In the genomic region with DNA sequence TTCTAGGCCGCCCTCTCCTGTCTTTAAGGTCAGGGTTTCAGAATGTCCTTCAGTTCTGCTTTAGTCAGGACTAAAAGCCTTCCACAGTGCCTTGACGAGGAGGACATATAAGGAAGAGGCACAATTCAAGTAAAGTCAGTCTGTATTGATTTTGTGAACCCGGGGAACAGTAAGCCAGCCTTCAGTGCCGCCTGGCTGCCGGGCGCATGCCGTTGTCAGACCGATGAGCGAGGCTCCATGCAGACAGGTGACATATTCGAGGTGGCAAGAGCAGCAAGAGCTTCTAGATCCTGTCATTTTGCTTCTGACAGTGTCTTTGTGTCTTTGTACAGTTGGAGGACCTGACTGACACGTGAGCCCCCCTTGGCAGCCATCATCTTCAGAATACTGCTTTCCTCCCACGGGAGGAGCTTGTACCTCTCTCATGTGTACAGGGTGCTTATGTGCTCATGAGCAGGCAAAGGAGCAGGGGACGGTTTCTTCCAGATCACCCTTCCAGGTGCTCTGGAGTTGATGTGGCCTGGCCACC, we compare ENCODE assay signal across 1 cellular context.
TF ChIP-seq lines count a peak whose summit lies in the region.

No MANE protein-coding gene starts in this region.

TF ChIP-seq in GM23338, 12 proteins besides CTCF, POLR2A, EP300 and RAD21 (continued from another document):
- TF ChIP-seq ZNF462 (CRISPR knock-in tag; IDR thresholded peaks at IDR 0.05) (no peak), ETS1 (IDR thresholded peaks at IDR 0.05) (no peak), POLR2AphosphoS5 (IDR thresholded peaks at IDR 0.05; ENCODE audit: low read depth) (no peak), STAT1 (IDR thresholded peaks at IDR 0.05; ENCODE audit: unreplicated experiment) (no peak), CREB1 (CRISPR knock-in tag; IDR thresholded peaks at IDR 0.05; ENCODE audit: low read depth) (no peak), EZH2 (IDR thresholded peaks at IDR 0.05; ENCODE audit: low read depth, unreplicated experiment) (no peak), EZH2phosphoT487 (IDR thresholded peaks at IDR 0.05; ENCODE audit: unreplicated experiment) (no peak), JUNB (IDR thresholded peaks at IDR 0.05; ENCODE audit: unreplicated experiment) (no peak)
